19 cellular contexts compared by ENCODE assay signal in genomic region chr11:60252208-60252566, GRCh38. TPM values are rescaled to one million over a fixed set of nuclear protein-coding genes. Genes with fewer than 3 reads are reported as not detected.
DNase-seq lines count a peak whose midpoint lies in the region; ATAC-seq, FAIRE-seq and TF ChIP-seq lines count a peak whose summit lies in the region.
"Had no signal": no experiment of that assay in that cellular context is flagged by ENCODE, and none has a peak within 500 bp of the region (broad histone marks: within the 10 kb centered on the region; RNA-seq: fewer than 3 reads in every experiment).

No MANE protein-coding gene starts in this region.

- no peak overlapping the region for H3K23ac ChIP-seq in mesendoderm (ENCODE audit: low read length)
- H3K23ac ChIP-seq in mesenchymal stem cell (ENCODE audit: low read length in 2 of 2): no peak overlapping the region

- TF ChIP-seq POLR2A in endothelial cell of umbilical vein (IDR thresholded peaks at IDR 0.05; ENCODE audit: low read depth, low read length): no peak
- no peak for TF ChIP-seq POLR2A in upper lobe of left lung (IDR thresholded peaks at IDR 0.05)

- intact Hi-C loops in endothelial cell of umbilical vein (cut with micrococcal nuclease) (loop anchor here (5.0 kb wide), 1 partner anchor 330 kb away; no protein-coding TSS in a partner anchor), posterior cingulate gyrus (cut with DNase I) (loop anchor here (5.0 kb wide), 1 partner anchor 430 kb away; no protein-coding TSS in a partner anchor)

- no peaks in the 10 kb centered on the region for H3K9me1 ChIP-seq in endothelial cell of umbilical vein (replicated peaks; ENCODE audit: control insufficient read depth, extremely low read depth, insufficient read depth, low read length)

- no peak for TF ChIP-seq EP300 in upper lobe of left lung (IDR thresholded peaks at IDR 0.05)

- H4K8ac ChIP-seq in mesendoderm (ENCODE audit: low read depth, low read length) (peak overlapping the region; percentile 2), mesenchymal stem cell (ENCODE audit: low read length) (no peak overlapping the region)

- no peaks in the 10 kb centered on the region for H3K79me2 ChIP-seq in endothelial cell of umbilical vein (ENCODE audit: control insufficient read depth, insufficient read depth, low read length)
- H3K79me2 ChIP-seq in mesendoderm (ENCODE audit: control insufficient read depth, insufficient read depth, low read length): no peaks in the 10 kb centered on the region

- POLR2A ChIA-PET in endothelial cell of umbilical vein (lab: Charles Lee): no interaction called here

- H2BK120ac ChIP-seq in mesendoderm (ENCODE audit: low read depth, low read length) (no peak overlapping the region), mesenchymal stem cell (ENCODE audit: low read depth, low read length) (no peak overlapping the region)

- H3K79me1 ChIP-seq in mesendoderm (ENCODE audit: low read length): no peaks in the 10 kb centered on the region
- no peaks in the 10 kb centered on the region for H3K79me1 ChIP-seq in mesenchymal stem cell (replicated peaks; ENCODE audit: low read length, poor library complexity, severe bottlenecking)

- no peak overlapping the region for H3K14ac ChIP-seq in mesenchymal stem cell (ENCODE audit: low read length in 2 of 2)

- WGBS in mesendoderm (ENCODE audit: extremely low coverage, insufficient coverage, low lambda C conversion rate): no CpG with 5 or more reads among the region's 2 CpGs
- WGBS in upper lobe of left lung, 2 donors: 40 to 45% methylated on average over 2 of the region's 2 CpGs
- 45% methylated on average over 2 of the region's 2 CpGs for WGBS in mesenchymal stem cell

- H3K9ac ChIP-seq in endothelial cell of umbilical vein (replicated peaks; ENCODE audit: extremely low read depth, insufficient read depth, low read length) (no peak overlapping the region), mesendoderm (ENCODE audit: low read length) (no peak overlapping the region), mesenchymal stem cell (ENCODE audit: low read length) (no peak overlapping the region)

- H2AK5ac ChIP-seq in mesendoderm (ENCODE audit: low read length) (no peak overlapping the region), mesenchymal stem cell (ENCODE audit: low read length, severe bottlenecking) (no peak overlapping the region)

- H2BK15ac ChIP-seq in mesendoderm (replicated peaks; ENCODE audit: low read depth) (no peak overlapping the region), mesenchymal stem cell (ENCODE audit: low read depth, poor library complexity, severe bottlenecking) (no peak overlapping the region)

- H3K4me1 ChIP-seq in endothelial cell of umbilical vein (ENCODE audit: control insufficient read depth, extremely low read depth, insufficient read depth, low read length) (peaks cover 22% of the 10 kb centered on the region), mesendoderm (ENCODE audit: control insufficient read depth, low read depth, low read length) (no peaks in the 10 kb centered on the region), upper lobe of left lung (peaks cover 13 to 18% (median 16%) of the 10 kb centered on the region in 4 donors), mesenchymal stem cell (ENCODE audit: control insufficient read depth, insufficient read depth, low read depth, low read length) (no peaks in the 10 kb centered on the region)

- H2AFZ ChIP-seq in endothelial cell of umbilical vein (ENCODE audit: low read depth, low read length) (no peak overlapping the region), mesenchymal stem cell (ENCODE audit: low read depth, low read length) (no peak overlapping the region)

- H3K18ac ChIP-seq in mesendoderm (ENCODE audit: low read length): no peak overlapping the region
- no peak overlapping the region for H3K18ac ChIP-seq in mesenchymal stem cell (ENCODE audit: low read depth in 1 of 2, low read length in 2 of 2)

- H3K56ac ChIP-seq in mesendoderm (ENCODE audit: low read length): no peak overlapping the region

- H4K91ac ChIP-seq in mesenchymal stem cell (ENCODE audit: low read length): no peak overlapping the region

- H2BK12ac ChIP-seq in mesenchymal stem cell (ENCODE audit: low read length in 2 of 2): no peak overlapping the region

- no peak overlapping the region for H2BK5ac ChIP-seq in mesendoderm (ENCODE audit: low read length)
- H2BK5ac ChIP-seq in mesenchymal stem cell (ENCODE audit: low read depth, low read length, poor library complexity, severe bottlenecking): no peak overlapping the region

- H3K9me3 ChIP-seq in endothelial cell of umbilical vein (replicated peaks; ENCODE audit: control insufficient read depth, insufficient read depth, low read length) (no peaks in the 10 kb centered on the region), upper lobe of left lung (peaks cover 0 to 11% (median 0%) of the 10 kb centered on the region in 4 donors), mesenchymal stem cell (ENCODE audit: control insufficient read depth, low read length) (peaks cover 6% of the 10 kb centered on the region)
- H3K9me3 ChIP-seq: MG63 had no signal

- H4K20me1 ChIP-seq in endothelial cell of umbilical vein (replicated peaks; ENCODE audit: control insufficient read depth, extremely low read depth, insufficient read depth, low read length): no peaks in the 10 kb centered on the region

- H3K4ac ChIP-seq in mesendoderm (ENCODE audit: low read depth, low read length) (no peak overlapping the region), mesenchymal stem cell (ENCODE audit: low read depth in 1 of 2, low read length in 2 of 2) (no peak overlapping the region)

- H3K27me3 ChIP-seq in endothelial cell of umbilical vein (ENCODE audit: control insufficient read depth in 2 of 2, insufficient read depth in 2 of 2, low read length in 2 of 2) (no peaks in the 10 kb centered on the region), mesendoderm (ENCODE audit: insufficient read depth, low read length, poor library complexity) (no peaks in the 10 kb centered on the region), upper lobe of left lung (no peaks in the 10 kb centered on the region), mesenchymal stem cell (ENCODE audit: control insufficient read depth in 1 of 2, insufficient read depth in 1 of 2, low read length in 2 of 2) (peaks cover 0 to 7% of the 10 kb centered on the region in 2 experiments)

- ATAC-seq in upper lobe of left lung (ENCODE audit: low FRiP score in 2 of 2): peak in 1 of 2 donors; percentile 71

- CTCF ChIA-PET in endothelial cell of umbilical vein (lab: Charles Lee): interaction anchor here (0.6 to 3.9 kb wide), 24 partner anchors 9 to 514 kb away, joined by 3 to 217 read pairs (median 10); partner anchors contain the start of genes MS4A6A and OOSP4A

- dilution Hi-C loops in endothelial cell of umbilical vein (cut with MboI; ENCODE audit: extremely low pct_ligation_motif_present, low sequenced_read_pairs): no loop called here

- H3K27ac ChIP-seq in endothelial cell of umbilical vein (ENCODE audit: insufficient read depth, low read depth, low read length) (no peak overlapping the region), mesendoderm (ENCODE audit: low read depth, low read length) (no peak overlapping the region), upper lobe of left lung (peak overlapping the region; percentile 5 to 46 (median 32)), mesenchymal stem cell (ENCODE audit: low read length, poor library complexity, severe bottlenecking) (no peak overlapping the region)
- H3K27ac ChIP-seq: 22Rv1, HL-60 had no signal

- no TSS peak for BruUV-seq in endothelial cell of umbilical vein (replicated peaks; lab: Mats Ljungman, UMichigan)

- H3K4me3 ChIP-seq in endothelial cell of umbilical vein (replicated peaks in 1 of 3; ENCODE audit: insufficient read depth in 1 of 3, low read depth in 1 of 3, low read length in 3 of 3) (no peak overlapping the region), mesendoderm (ENCODE audit: low read length) (no peak overlapping the region), upper lobe of left lung (no peak overlapping the region), mesenchymal stem cell (ENCODE audit: insufficient read depth in 1 of 2, low read depth in 1 of 2, low read length in 2 of 2) (no peak overlapping the region)
- H3K4me3 ChIP-seq: HAP-1, MG63 had no signal

- TF ChIP-seq CTCF in endothelial cell of umbilical vein (IDR thresholded peaks at IDR 0.05; ENCODE audit: extremely low read depth in 1 of 2, insufficient read depth in 1 of 2, low read depth in 1 of 2, low read length in 2 of 2): no peak
- TF ChIP-seq CTCF in upper lobe of left lung (IDR thresholded peaks at IDR 0.05): no peak

- H3K4me2 ChIP-seq in endothelial cell of umbilical vein (ENCODE audit: insufficient read depth, low read length) (no peak overlapping the region), mesendoderm (ENCODE audit: low read length) (no peak overlapping the region), mesenchymal stem cell (ENCODE audit: low read length, poor library complexity, severe bottlenecking) (no peak overlapping the region)

- peak; percentile 35 for DNase-seq in NOMO-1 treated with DMSO at 0.1 percent for 48 hours (lab: John Stamatoyannopoulos, UW; ENCODE audit: unreplicated experiment)
- no peak for DNase-seq in NOMO-1 treated with dmso at 0.1 percent for 144 hours (lab: John Stamatoyannopoulos, UW; ENCODE audit: unreplicated experiment)
- DNase-seq in endothelial cell of umbilical vein (ENCODE audit: low read depth, low spot score): peak; percentile 49
- DNase-seq in mesendoderm: no peak
- DNase-seq in upper lobe of left lung: no peak
- DNase-seq in mesenchymal stem cell: no peak
- no peak for DNase-seq in NCI-H1105 treated with DMSO at 0.1 percent for 48 hours (lab: John Stamatoyannopoulos, UW)
- no peak for DNase-seq in posterior cingulate gyrus
- DNase-seq: NCI-H1092, NCI-H2029 treated with DMSO at 0.1 percent for 48 hours, SHP77 treated with DMSO at 0.1 percent for 48 hours had no signal

- H3K36me3 ChIP-seq in endothelial cell of umbilical vein (ENCODE audit: control insufficient read depth in 2 of 2, extremely low read depth in 1 of 2, insufficient read depth in 2 of 2, low read length in 2 of 2) (no peaks in the 10 kb centered on the region), mesendoderm (ENCODE audit: control insufficient read depth, insufficient read depth, low read length) (no peaks in the 10 kb centered on the region), upper lobe of left lung (no peaks in the 10 kb centered on the region), mesenchymal stem cell (ENCODE audit: control insufficient read depth in 1 of 2, insufficient read depth in 2 of 2, low read depth in 1 of 2, low read length in 2 of 2) (no peaks in the 10 kb centered on the region)
- H3K36me3 ChIP-seq: HAP-1, MG63 had no signal

- no peak overlapping the region for H4K5ac ChIP-seq in mesendoderm (ENCODE audit: low read length)

- no peak for FAIRE-seq in endothelial cell of umbilical vein (lab: Jason Lieb, UNC)

RNA-seq across cellular contexts. Expression of gene MS4A4E, which starts 9.2 kb away (rescaled TPM):
- total RNA-seq in endothelial cell of umbilical vein (not detected in 2 replicates), upper lobe of left lung (10 to 100 TPM in 1 of 6 donors, 1 to 10 TPM in 4, under 1 TPM in 1; 0.89 to 27.2 (median 3.2) TPM)
- not detected in 2 replicates for polyA plus RNA-seq in endothelial cell of umbilical vein
- polyA plus RNA-seq in endothelial cell of umbilical vein (2011; cell fraction: cytosol; rRNA removed): not detected in 2 replicates
- 0.29 TPM in 1 of 2 replicates, not detected in the other for polyA plus RNA-seq in endothelial cell of umbilical vein (2011; cell fraction: nucleus; rRNA removed)
- polyA plus RNA-seq in endothelial cell of umbilical vein (2012): not detected in 2 replicates
- polyA minus RNA-seq in endothelial cell of umbilical vein: not detected in 2 replicates
- polyA minus RNA-seq in endothelial cell of umbilical vein (2011; cell fraction: cytosol; rRNA and poly(A)+ RNA removed): not detected
- 0.38 TPM in 1 of 2 replicates, not detected in the other for polyA minus RNA-seq in endothelial cell of umbilical vein (2011; cell fraction: nucleus; rRNA and poly(A)+ RNA removed)
- not detected for polyA plus RNA-seq in mesendoderm (2013, experiment 1 of 2)
- polyA plus RNA-seq in mesendoderm (2013, experiment 2 of 2): not detected
- not detected for polyA plus RNA-seq in mesenchymal stem cell (2013, experiment 1 of 2)
- polyA plus RNA-seq in mesenchymal stem cell (2013, experiment 2 of 2): not detected
- total RNA-seq: CD4-positive, alpha-beta T cell; HT1080; OCI-LY7 had no signal
- polyA plus RNA-seq: IgD-negative memory B cell had no signal

RNA-seq across cellular contexts. Expression of gene MS4A4A, which starts 28.3 kb away (rescaled TPM):
- total RNA-seq in endothelial cell of umbilical vein (not detected in 2 replicates), upper lobe of left lung (10 to 100 TPM; 10.2 to 68.1 (median 47.7) TPM)
- 0.13 and 0.19 TPM in 2 replicates for polyA plus RNA-seq in endothelial cell of umbilical vein
- 0.13 and 0.16 TPM in 2 replicates for polyA plus RNA-seq in endothelial cell of umbilical vein (2011; cell fraction: cytosol; rRNA removed)
- 0.37 TPM in 1 of 2 replicates, not detected in the other for polyA plus RNA-seq in endothelial cell of umbilical vein (2011; cell fraction: nucleus; rRNA removed)
- polyA plus RNA-seq in endothelial cell of umbilical vein (2012): 0.20 TPM in 1 of 2 replicates, not detected in the other
- 1.8 and 2.4 TPM in 2 replicates for polyA minus RNA-seq in endothelial cell of umbilical vein
- polyA minus RNA-seq in endothelial cell of umbilical vein (2011; cell fraction: cytosol; rRNA and poly(A)+ RNA removed): not detected
- 0.53 TPM in 1 of 2 replicates, not detected in the other for polyA minus RNA-seq in endothelial cell of umbilical vein (2011; cell fraction: nucleus; rRNA and poly(A)+ RNA removed)
- polyA plus RNA-seq in mesendoderm (2013, experiment 1 of 2): not detected
- 0.03 TPM for polyA plus RNA-seq in mesendoderm (2013, experiment 2 of 2)
- not detected for polyA plus RNA-seq in mesenchymal stem cell (2013, experiment 1 of 2)
- 0.03 TPM for polyA plus RNA-seq in mesenchymal stem cell (2013, experiment 2 of 2)
- total RNA-seq: CD4-positive, alpha-beta T cell; HT1080; OCI-LY7 had no signal
- polyA plus RNA-seq: IgD-negative memory B cell had no signal

Comparison
In these comparisons a context has a peak if more than half of its experiments do, and no peak if none do; other contexts are left out.
1. DNase-seq: peak in NOMO-1 treated with DMSO at 0.1 percent for 48 hours (single experiment) and endothelial cell of umbilical vein (single experiment); none in NOMO-1 treated with dmso at 0.1 percent for 144 hours (single experiment), mesendoderm (single experiment), upper lobe of left lung (0 of 2), mesenchymal stem cell (single experiment), NCI-H1105 treated with DMSO at 0.1 percent for 48 hours (single experiment) and posterior cingulate gyrus (0 of 10).
2. H3K27ac ChIP-seq: peak in upper lobe of left lung (4 of 4); none in endothelial cell of umbilical vein (single experiment), mesendoderm (single experiment) and mesenchymal stem cell (single experiment).
3. RNA of gene MS4A4A, which starts 28.3 kb away (total RNA-seq): 10.2 to 68.1 TPM in upper lobe of left lung; not detected in endothelial cell of umbilical vein; every median in the first group is over 10 times any median in the second.